13 cellular contexts compared by ENCODE assay signal in genomic region chr2:240682431-240683224, GRCh38. TPM values are rescaled to one million over a fixed set of nuclear protein-coding genes. Genes with fewer than 3 reads are reported as not detected.
DNase-seq lines count a peak whose midpoint lies in the region; ATAC-seq and TF ChIP-seq lines count a peak whose summit lies in the region.
"Not testable (repeated sequence)": the region's sequence is repeated elsewhere in the genome, so short reads cannot be mapped to it uniquely, and the experiment has no call there.
"Had no signal": no experiment of that assay in that cellular context is flagged by ENCODE, and none has a peak within 500 bp of the region (broad histone marks: within the 10 kb centered on the region; RNA-seq: fewer than 3 reads in every experiment).

AQP12B (minus strand) TSS chr2:240682885; CDS start chr2:240682837, 48 bp downstream.

- peak within 1 kb of the TSS; percentile 58 for H3K4me3 Mint-ChIP-seq in CD8-positive, alpha-beta T cell
- H3K4me3 Mint-ChIP-seq in naive thymus-derived CD4-positive, alpha-beta T cell: peak within 1 kb of the TSS in 7 of 10 donors; percentile 46 to 76 (median 61)
- H3K4me3 Mint-ChIP-seq in stimulated activated effector memory CD8-positive, alpha-beta T cell treated with anti-CD3 and anti-CD28 coated beads, Interleukin-12 subunit alpha, Interleukin-12 subunit beta, amount 100 ng/mL, for 72 hours: peak within 1 kb of the TSS; percentile 45

- intact Hi-C loops in CD8-positive, alpha-beta T cell (cut with DNase I, micrococcal nuclease); Panc1 (cut with micrococcal nuclease; ENCODE audit: unreplicated experiment); body of pancreas (cut with DNase I); naive thymus-derived CD4-positive, alpha-beta T cell (cut with micrococcal nuclease): not testable (repeated sequence)

- 36% methylated on average over 19 of the region's 37 CpGs; no CpG with 5 or more reads in 1 of the 2 donors for WGBS in body of pancreas, 2 donors

- not testable (repeated sequence) for H3K36me3 ChIP-seq in CD8-positive, alpha-beta T cell (ENCODE audit: insufficient read depth, low read length); Panc1 (ENCODE audit: control insufficient read depth, insufficient read depth, low read length); body of pancreas (replicated peaks in 1 of 2; ENCODE audit: insufficient read depth in 1 of 2, low read depth in 2 of 2); right atrium auricular region; naive thymus-derived CD4-positive, alpha-beta T cell (ENCODE audit: control insufficient read depth in 2 of 3, insufficient read depth in 3 of 3, low read length in 3 of 3)

- BruUV-seq in Panc1 (replicated peaks; lab: Mats Ljungman, UMichigan): not testable (repeated sequence)

- TF ChIP-seq CTCF in CD8-positive, alpha-beta T cell (IDR thresholded peaks at IDR 0.05); Panc1 (IDR thresholded peaks at IDR 0.05); body of pancreas (IDR thresholded peaks at IDR 0.05); right atrium auricular region (IDR thresholded peaks at IDR 0.05): not testable (repeated sequence)

- in situ Hi-C loops in Panc1 (cut with HindIII; ENCODE audit: low pct_unique_long_range_greater_than_20kb, low sequenced_read_pairs): not testable (repeated sequence)

- not testable (repeated sequence) for H3K27ac Mint-ChIP-seq in CD8-positive, alpha-beta T cell
- H3K27ac Mint-ChIP-seq in naive thymus-derived CD4-positive, alpha-beta T cell: peak within 1 kb of the TSS in 3 of 9 donors; percentile 48 to 77 (median 68)
- peak within 1 kb of the TSS; percentile 34 for H3K27ac Mint-ChIP-seq in stimulated activated effector memory CD8-positive, alpha-beta T cell treated with anti-CD3 and anti-CD28 coated beads, Interleukin-12 subunit alpha, Interleukin-12 subunit beta, amount 100 ng/mL, for 72 hours

- not testable (repeated sequence) for H3K9me3 Mint-ChIP-seq in CD8-positive, alpha-beta T cell; naive thymus-derived CD4-positive, alpha-beta T cell; stimulated activated effector memory CD8-positive, alpha-beta T cell treated with anti-CD3 and anti-CD28 coated beads, Interleukin-12 subunit alpha, Interleukin-12 subunit beta, amount 100 ng/mL, for 72 hours

- not testable (repeated sequence) for H3K27me3 Mint-ChIP-seq in CD8-positive, alpha-beta T cell (ENCODE audit: low read depth); naive thymus-derived CD4-positive, alpha-beta T cell

- H3K4me1 ChIP-seq in CD8-positive, alpha-beta T cell (ENCODE audit: insufficient read depth, low read length); Panc1 (ENCODE audit: control insufficient read depth, insufficient read depth, low read length); right atrium auricular region; naive thymus-derived CD4-positive, alpha-beta T cell (ENCODE audit: control insufficient read depth in 2 of 2, insufficient read depth in 2 of 2, low read length in 2 of 2): not testable (repeated sequence)
- H3K4me1 ChIP-seq in body of pancreas: peaks cover 16% of the 10 kb centered on the region

- not testable (repeated sequence) for TF ChIP-seq POLR2A in body of pancreas (IDR thresholded peaks at IDR 0.05)

- POLR2A ChIA-PET in CD8-positive, alpha-beta T cell (lab: Charles Lee); Panc1 (lab: Charles Lee); naive thymus-derived CD4-positive, alpha-beta T cell (lab: Charles Lee): not testable (repeated sequence)

- H3K27me3 ChIP-seq in CD8-positive, alpha-beta T cell (ENCODE audit: insufficient read depth, low read length); Panc1 (ENCODE audit: control insufficient read depth, insufficient read depth, low read length); body of pancreas; right atrium auricular region; naive thymus-derived CD4-positive, alpha-beta T cell (ENCODE audit: control insufficient read depth in 2 of 2, insufficient read depth in 2 of 2, low read length in 2 of 2): not testable (repeated sequence)

- CTCF ChIA-PET in CD8-positive, alpha-beta T cell (lab: Charles Lee): interaction anchor here (0.8 to 1.7 kb wide), 2 partner anchors 87 to 538 kb away, joined by 3 read pairs; no protein-coding TSS in a partner anchor
- CTCF ChIA-PET in Panc1 (lab: Charles Lee); naive thymus-derived CD4-positive, alpha-beta T cell (lab: Charles Lee): not testable (repeated sequence)

- H3K4me1 Mint-ChIP-seq in CD8-positive, alpha-beta T cell (ENCODE audit: low read depth); naive thymus-derived CD4-positive, alpha-beta T cell: not testable (repeated sequence)
- H3K4me1 Mint-ChIP-seq in stimulated activated effector memory CD8-positive, alpha-beta T cell treated with anti-CD3 and anti-CD28 coated beads, Interleukin-12 subunit alpha, Interleukin-12 subunit beta, amount 100 ng/mL, for 72 hours: peaks cover 16% of the 10 kb centered on the region

- peak in 1 of 7 experiments; percentile 6 for DNase-seq in CD8-positive, alpha-beta T cell
- not testable (repeated sequence) for DNase-seq in Panc1 (ENCODE audit: low read depth, low spot score); naive thymus-derived CD4-positive, alpha-beta T cell; stimulated activated effector memory CD8-positive, alpha-beta T cell treated with anti-CD3 and anti-CD28 coated beads, Interleukin-12 subunit alpha, Interleukin-12 subunit beta, amount 100 ng/mL, for 72 hours (ENCODE audit: low spot score in 2 of 2)
- peak; percentile 47 for DNase-seq in activated CD8-positive, alpha-beta memory T cell treated with anti-CD3 and anti-CD28 coated beads, Interleukin-2, amount 50 U/mL, for 48 hours
- DNase-seq in body of pancreas (peak; percentile 74 to 91 (median 82)), right atrium auricular region (ENCODE audit: low spot score) (peak; percentile 54)

- H3K4me3 ChIP-seq in CD8-positive, alpha-beta T cell (ENCODE audit: low read depth, low read length): peak within 1 kb of the TSS; percentile 33
- H3K4me3 ChIP-seq in Panc1 (ENCODE audit: low read depth in 2 of 2, low read length in 2 of 2); body of pancreas; right atrium auricular region; naive thymus-derived CD4-positive, alpha-beta T cell (ENCODE audit: low read length): not testable (repeated sequence)

- not testable (repeated sequence) for ATAC-seq in CD8-positive, alpha-beta T cell; stimulated activated effector memory CD8-positive, alpha-beta T cell treated with anti-CD3 and anti-CD28 coated beads, Interleukin-12 subunit alpha, Interleukin-12 subunit beta, amount 100 ng/mL, for 72 hours
- ATAC-seq in Panc1 (peak; percentile 26; the same call in 1 of the 2 replicates), body of pancreas (peak; percentile 85), esophagus mucosa (peak; percentile 7)
- ATAC-seq in naive thymus-derived CD4-positive, alpha-beta T cell: peak; percentile 4

- H3K9me3 ChIP-seq in CD8-positive, alpha-beta T cell (ENCODE audit: low read length); Panc1 (ENCODE audit: control insufficient read depth, insufficient read depth, low read depth, low read length); body of pancreas; right atrium auricular region; naive thymus-derived CD4-positive, alpha-beta T cell (ENCODE audit: control insufficient read depth in 2 of 3, low read length in 3 of 3): not testable (repeated sequence)

- H3K27ac ChIP-seq in CD8-positive, alpha-beta T cell (ENCODE audit: low read depth, low read length); Panc1 (ENCODE audit: low read length); right atrium auricular region; naive thymus-derived CD4-positive, alpha-beta T cell (ENCODE audit: low read depth, low read length): not testable (repeated sequence)
- H3K27ac ChIP-seq in body of pancreas: peak within 1 kb of the TSS; percentile 72 to 86 (median 82)

- not testable (repeated sequence) for H3K36me3 Mint-ChIP-seq in CD8-positive, alpha-beta T cell; naive thymus-derived CD4-positive, alpha-beta T cell; stimulated activated effector memory CD8-positive, alpha-beta T cell treated with anti-CD3 and anti-CD28 coated beads, Interleukin-12 subunit alpha, Interleukin-12 subunit beta, amount 100 ng/mL, for 72 hours

RNA-seq across cellular contexts. Expression of gene AQP12B, which starts in this region (rescaled TPM):
- total RNA-seq in CD8-positive, alpha-beta T cell: not detected
- total RNA-seq in Panc1 (2021; ENCODE audit: unreplicated experiment) (not detected), body of pancreas (100 to 1,000 TPM; 328 to 392 TPM), esophagus mucosa (not detected), right atrium auricular region (not detected)
- not detected for polyA plus RNA-seq in Panc1 (2012; ENCODE audit: insufficient read length)
- total RNA-seq in naive thymus-derived CD4-positive, alpha-beta T cell: not detected
- polyA plus RNA-seq in naive thymus-derived CD4-positive, alpha-beta T cell: not detected
- total RNA-seq: H4, PC-3, RPMI7951 had no signal
- polyA plus RNA-seq: CD14-positive monocyte, IgD-negative memory B cell had no signal

Comparison
In these comparisons a context has a peak if more than half of its experiments do, and no peak if none do; other contexts are left out.
1. RNA of gene AQP12B (total RNA-seq): 328 to 392 TPM in body of pancreas; not detected in CD8-positive, alpha-beta T cell, not detected in Panc1 (single experiment), not detected in esophagus mucosa (single experiment), not detected in right atrium auricular region and not detected in naive thymus-derived CD4-positive, alpha-beta T cell; every median in the first group is over 100 times any median in the second.
2. Peak in ATAC-seq in Panc1; RNA of the gene not detected or under 1 TPM.
3. Peak in ATAC-seq in esophagus mucosa; RNA of the gene not detected or under 1 TPM.
4. Peak in DNase-seq in right atrium auricular region; RNA of the gene not detected or under 1 TPM.
5. Peak in ATAC-seq in naive thymus-derived CD4-positive, alpha-beta T cell; RNA of the gene not detected or under 1 TPM.
6. Peak in every context shown above with its lines, with median percentiles within 50 percentile points of each other: H3K4me3 Mint-ChIP-seq.